1 cellular context compared by ENCODE assay signal in the genomic region with DNA sequence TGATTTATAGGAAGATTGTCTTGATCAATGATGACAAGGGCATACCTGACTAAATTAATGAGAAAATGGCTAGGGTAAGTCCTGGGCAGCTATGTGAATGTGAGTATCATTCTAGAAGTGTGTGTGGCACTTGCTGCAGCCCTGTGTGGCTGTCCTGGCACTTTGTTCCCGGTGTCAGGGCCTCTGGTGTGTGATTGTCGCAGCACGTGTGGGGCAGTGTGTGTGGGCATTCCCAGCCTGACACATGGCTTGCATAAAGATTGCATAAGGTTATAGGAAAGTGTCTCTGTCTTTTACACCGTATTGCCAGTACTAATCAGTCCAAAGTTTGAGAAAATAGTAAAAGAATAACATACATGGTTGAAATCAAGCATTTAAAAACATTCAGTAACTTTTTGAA.
TF ChIP-seq lines count a peak whose summit lies in the region.

No MANE protein-coding gene starts in this region.

TF ChIP-seq in HepG2, 621 proteins besides CTCF, POLR2A, EP300 and RAD21 (continued from another document):
- TF ChIP-seq, protein P1, sequence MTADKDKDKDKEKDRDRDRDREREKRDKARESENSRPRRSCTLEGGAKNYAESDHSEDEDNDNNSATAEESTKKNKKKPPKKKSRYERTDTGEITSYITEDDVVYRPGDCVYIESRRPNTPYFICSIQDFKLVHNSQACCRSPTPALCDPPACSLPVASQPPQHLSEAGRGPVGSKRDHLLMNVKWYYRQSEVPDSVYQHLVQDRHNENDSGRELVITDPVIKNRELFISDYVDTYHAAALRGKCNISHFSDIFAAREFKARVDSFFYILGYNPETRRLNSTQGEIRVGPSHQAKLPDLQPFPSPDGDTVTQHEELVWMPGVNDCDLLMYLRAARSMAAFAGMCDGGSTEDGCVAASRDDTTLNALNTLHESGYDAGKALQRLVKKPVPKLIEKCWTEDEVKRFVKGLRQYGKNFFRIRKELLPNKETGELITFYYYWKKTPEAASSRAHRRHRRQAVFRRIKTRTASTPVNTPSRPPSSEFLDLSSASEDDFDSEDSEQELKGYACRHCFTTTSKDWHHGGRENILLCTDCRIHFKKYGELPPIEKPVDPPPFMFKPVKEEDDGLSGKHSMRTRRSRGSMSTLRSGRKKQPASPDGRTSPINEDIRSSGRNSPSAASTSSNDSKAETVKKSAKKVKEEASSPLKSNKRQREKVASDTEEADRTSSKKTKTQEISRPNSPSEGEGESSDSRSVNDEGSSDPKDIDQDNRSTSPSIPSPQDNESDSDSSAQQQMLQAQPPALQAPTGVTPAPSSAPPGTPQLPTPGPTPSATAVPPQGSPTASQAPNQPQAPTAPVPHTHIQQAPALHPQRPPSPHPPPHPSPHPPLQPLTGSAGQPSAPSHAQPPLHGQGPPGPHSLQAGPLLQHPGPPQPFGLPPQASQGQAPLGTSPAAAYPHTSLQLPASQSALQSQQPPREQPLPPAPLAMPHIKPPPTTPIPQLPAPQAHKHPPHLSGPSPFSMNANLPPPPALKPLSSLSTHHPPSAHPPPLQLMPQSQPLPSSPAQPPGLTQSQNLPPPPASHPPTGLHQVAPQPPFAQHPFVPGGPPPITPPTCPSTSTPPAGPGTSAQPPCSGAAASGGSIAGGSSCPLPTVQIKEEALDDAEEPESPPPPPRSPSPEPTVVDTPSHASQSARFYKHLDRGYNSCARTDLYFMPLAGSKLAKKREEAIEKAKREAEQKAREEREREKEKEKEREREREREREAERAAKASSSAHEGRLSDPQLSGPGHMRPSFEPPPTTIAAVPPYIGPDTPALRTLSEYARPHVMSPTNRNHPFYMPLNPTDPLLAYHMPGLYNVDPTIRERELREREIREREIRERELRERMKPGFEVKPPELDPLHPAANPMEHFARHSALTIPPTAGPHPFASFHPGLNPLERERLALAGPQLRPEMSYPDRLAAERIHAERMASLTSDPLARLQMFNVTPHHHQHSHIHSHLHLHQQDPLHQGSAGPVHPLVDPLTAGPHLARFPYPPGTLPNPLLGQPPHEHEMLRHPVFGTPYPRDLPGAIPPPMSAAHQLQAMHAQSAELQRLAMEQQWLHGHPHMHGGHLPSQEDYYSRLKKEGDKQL (CRISPR knock-in tag; IDR thresholded peaks at IDR 0.05; ENCODE audit: low read depth), result no peak
- TF ChIP-seq CEBPB (IDR thresholded peaks at IDR 0.05; ENCODE audit: borderline replicate concordance, low read depth, low read length) (peak; percentile 47; the same call in 1 of the 2 replicates), SRY (CRISPR knock-in tag; IDR thresholded peaks at IDR 0.05) (no peak), CEBPG (CRISPR knock-in tag; IDR thresholded peaks at IDR 0.05) (0 out of 2 replicates have a peak, but pooled peaks have one; percentile 28), MXD4 (CRISPR knock-in tag; IDR thresholded peaks at IDR 0.05) (no peak), HNRNPUL1 (IDR thresholded peaks at IDR 0.05; ENCODE audit: low read depth, low read length) (no peak), TEAD3 (CRISPR knock-in tag; optimal IDR thresholded peaks at IDR 0.05; ENCODE audit: borderline replicate concordance) (no peak), THAP11 (CRISPR knock-in tag; IDR thresholded peaks at IDR 0.05) (no peak), KDM6A (CRISPR knock-in tag; IDR thresholded peaks at IDR 0.05; ENCODE audit: low read depth) (no peak), SIN3A (IDR thresholded peaks at IDR 0.05; ENCODE audit: borderline replicate concordance, low read depth, low read length) (no peak), KLF11 (CRISPR knock-in tag; IDR thresholded peaks at IDR 0.05) (no peak), ZNF136 (CRISPR knock-in tag; IDR thresholded peaks at IDR 0.05; ENCODE audit: low read depth) (no peak), JARID2 (CRISPR knock-in tag; IDR thresholded peaks at IDR 0.05; ENCODE audit: insufficient replicate concordance) (no peak), GABPA (IDR thresholded peaks at IDR 0.05; ENCODE audit: low read depth, low read length) (no peak), GABPA (CRISPR knock-in tag; IDR thresholded peaks at IDR 0.05; ENCODE audit: low read depth) (no peak), ARNT2 (CRISPR knock-in tag; IDR thresholded peaks at IDR 0.05; ENCODE audit: low read depth) (no peak), PTBP1 (IDR thresholded peaks at IDR 0.05; ENCODE audit: low read depth, low read length, poor library complexity, severe bottlenecking) (no peak)
- TF ChIP-seq, protein P2, sequence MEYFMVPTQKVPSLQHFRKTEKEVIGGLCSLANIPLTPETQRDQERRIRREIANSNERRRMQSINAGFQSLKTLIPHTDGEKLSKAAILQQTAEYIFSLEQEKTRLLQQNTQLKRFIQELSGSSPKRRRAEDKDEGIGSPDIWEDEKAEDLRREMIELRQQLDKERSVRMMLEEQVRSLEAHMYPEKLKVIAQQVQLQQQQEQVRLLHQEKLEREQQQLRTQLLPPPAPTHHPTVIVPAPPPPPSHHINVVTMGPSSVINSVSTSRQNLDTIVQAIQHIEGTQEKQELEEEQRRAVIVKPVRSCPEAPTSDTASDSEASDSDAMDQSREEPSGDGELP (IDR thresholded peaks at IDR 0.05; ENCODE audit: borderline replicate concordance, low read depth), result no peak
